11 cellular contexts compared by ENCODE assay signal in the genomic region with DNA sequence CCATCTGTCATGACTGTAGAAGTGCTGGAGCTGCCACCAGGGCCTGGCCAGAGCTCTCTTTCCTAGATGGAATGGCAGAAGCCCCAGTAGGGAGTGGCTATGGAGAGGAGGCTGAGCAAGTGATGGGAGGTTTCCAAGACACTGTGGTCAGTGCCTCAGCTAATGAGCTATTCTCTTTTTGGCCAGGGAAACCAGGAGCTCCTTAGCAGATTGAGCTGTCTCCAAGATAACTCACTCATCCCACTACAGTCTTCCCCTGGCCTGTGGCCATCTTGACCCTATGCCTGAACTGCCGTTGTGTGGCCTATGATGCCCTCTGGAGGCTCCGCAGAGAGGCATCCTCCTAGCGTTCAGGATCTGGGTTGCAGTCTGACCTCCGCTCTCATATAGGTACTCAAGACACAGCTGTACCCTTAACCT.
A peak's percentile ranks its signal among the peaks of the same experiment; 100 is the strongest.
DNase-seq lines count a peak whose midpoint lies in the region; ATAC-seq and TF ChIP-seq lines count a peak whose summit lies in the region.
"Had no signal": no experiment of that assay in that cellular context is flagged by ENCODE, and none has a peak within 500 bp of the region (broad histone marks: within the 10 kb centered on the region; RNA-seq: fewer than 3 reads in every experiment).

No MANE protein-coding gene starts in this region.

- DNase-seq in NCI-H748 (lab: John Stamatoyannopoulos, UW; ENCODE audit: unreplicated experiment) (peak; percentile 23), NCI-H748 treated with DMSO at 0.1 percent for 48 hours (lab: John Stamatoyannopoulos, UW) (no peak), adrenal gland (peak in 6 of 7 donors; percentile 19 to 68 (median 38)), iris pigment epithelial cell (ENCODE audit: low read depth) (peak; percentile 24), uterus (peak; percentile 51 to 68), immature natural killer cell (no peak), middle frontal gyrus (ENCODE audit: extremely low spot score, low spot score) (no peak)
- DNase-seq: stimulated activated CD4-positive, alpha-beta T cell treated with anti-CD3 and anti-CD28 coated beads, Interleukin-2, amount 100 ng/mL, for 24 hours had no signal

- H3K27ac Mint-ChIP-seq in immature natural killer cell = no peak overlapping the region
- no peak overlapping the region for H3K27ac Mint-ChIP-seq in activated T-helper 17 cell treated with anti-CD3 and anti-CD28 coated beads, Interleukin-2, amount 50 U/mL, for 72 hours

- no peak overlapping the region for H3K27ac ChIP-seq in adrenal gland
- no peak overlapping the region for H3K27ac ChIP-seq in uterus
- H3K27ac ChIP-seq: C4-2B had no signal

- peaks cover 4 to 20% (median 9%) of the 10 kb centered on the region in 3 donors for H3K36me3 Mint-ChIP-seq in immature natural killer cell
- H3K36me3 Mint-ChIP-seq in activated T-helper 17 cell treated with anti-CD3 and anti-CD28 coated beads, Interleukin-2, amount 50 U/mL, for 72 hours (ENCODE audit: low read depth) = peaks cover 39% of the 10 kb centered on the region

- peak in 4 of 6 experiments; percentile 17 to 33 (median 30) for TF ChIP-seq CTCF in adrenal gland (IDR thresholded peaks at IDR 0.05)
- peak in 3 of 4 experiments; percentile 28 to 37 (median 30) for TF ChIP-seq CTCF in uterus (IDR thresholded peaks at IDR 0.05)

- intact Hi-C loops in adrenal gland (cut with DNase I) (no loop called here), uterus (cut with DNase I; ENCODE audit: low total_unique reads) (no loop called here)

- no peak overlapping the region for H3K4me3 Mint-ChIP-seq in immature natural killer cell
- H3K4me3 Mint-ChIP-seq in activated T-helper 17 cell treated with anti-CD3 and anti-CD28 coated beads, Interleukin-2, amount 50 U/mL, for 72 hours = no peak overlapping the region
- H3K4me3 Mint-ChIP-seq: IgD-negative memory B cell had no signal

- TF ChIP-seq POLR2A in adrenal gland (IDR thresholded peaks at IDR 0.05) (no peak), uterus (IDR thresholded peaks at IDR 0.05) (no peak)

- H3K4me3 ChIP-seq in adrenal gland = no peak overlapping the region
- H3K4me3 ChIP-seq in uterus = no peak overlapping the region

- no peak for ATAC-seq in activated T-helper 17 cell treated with anti-CD3 and anti-CD28 coated beads, Interleukin-2, amount 50 U/mL, for 72 hours (replicated peaks)

- H3K4me1 ChIP-seq in adrenal gland (replicated peaks in 1 of 2) = peaks cover 0 to 4% of the 10 kb centered on the region in 2 donors
- H3K4me1 ChIP-seq in uterus = no peaks in the 10 kb centered on the region

- WGBS in adrenal gland, 4 donors = 65 to 81% (median 75%) methylated on average over 2 to 4 of the region's 4 CpGs

- H3K9me3 ChIP-seq in adrenal gland (replicated peaks in 1 of 3) (no peaks in the 10 kb centered on the region), uterus (no peaks in the 10 kb centered on the region)

- H3K27me3 ChIP-seq in adrenal gland (no peaks in the 10 kb centered on the region), uterus (no peaks in the 10 kb centered on the region)

- no peaks in the 10 kb centered on the region for H3K27me3 Mint-ChIP-seq in immature natural killer cell (ENCODE audit: low read depth in 3 of 3)
- H3K27me3 Mint-ChIP-seq in activated T-helper 17 cell treated with anti-CD3 and anti-CD28 coated beads, Interleukin-2, amount 50 U/mL, for 72 hours = no peaks in the 10 kb centered on the region
- H3K27me3 Mint-ChIP-seq: IgD-negative memory B cell had no signal

- no peaks in the 10 kb centered on the region for H3K9me3 Mint-ChIP-seq in immature natural killer cell
- no peaks in the 10 kb centered on the region for H3K9me3 Mint-ChIP-seq in activated T-helper 17 cell treated with anti-CD3 and anti-CD28 coated beads, Interleukin-2, amount 50 U/mL, for 72 hours
- H3K9me3 Mint-ChIP-seq: IgD-negative memory B cell had no signal

- peaks cover 0 to 15% of the 10 kb centered on the region in 2 donors for H3K36me3 ChIP-seq in adrenal gland (replicated peaks in 1 of 2)
- H3K36me3 ChIP-seq in uterus = no peaks in the 10 kb centered on the region

- H3K4me1 Mint-ChIP-seq in immature natural killer cell = no peaks in the 10 kb centered on the region
- H3K4me1 Mint-ChIP-seq in activated T-helper 17 cell treated with anti-CD3 and anti-CD28 coated beads, Interleukin-2, amount 50 U/mL, for 72 hours = no peaks in the 10 kb centered on the region
- H3K4me1 Mint-ChIP-seq: IgD-negative memory B cell had no signal

Comparison
In these comparisons a context has a peak if more than half of its experiments do, and no peak if none do; other contexts are left out.
1. DNase-seq: peak in NCI-H748 (single experiment), adrenal gland (6 of 7), iris pigment epithelial cell (single experiment) and uterus (2 of 2); none in NCI-H748 treated with DMSO at 0.1 percent for 48 hours (single experiment), immature natural killer cell (0 of 3) and middle frontal gyrus (single experiment).